Comparison of ENCODE assay signal across 12 cellular contexts in the genomic region with DNA sequence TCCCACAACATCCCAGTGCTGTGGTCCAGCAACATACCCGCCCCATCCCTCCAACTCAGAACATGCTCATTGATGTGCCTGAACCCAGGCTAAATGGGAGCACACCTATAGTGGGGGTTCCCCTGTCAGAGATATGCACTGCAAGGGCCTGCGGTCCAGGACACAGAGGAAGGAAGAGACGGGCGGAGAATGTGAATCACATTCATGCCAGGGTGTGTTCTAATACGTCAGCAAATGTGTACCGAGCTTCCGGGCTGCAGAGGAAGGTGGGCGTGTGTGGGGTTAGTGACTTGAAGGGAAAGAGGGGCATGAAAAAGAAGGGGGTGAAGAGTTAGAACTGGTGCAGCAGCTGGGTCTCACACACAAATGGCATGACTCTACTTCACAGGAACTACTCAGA.
DNase-seq lines count a peak whose midpoint lies in the region; ATAC-seq lines count a peak whose summit lies in the region.
"Had no signal": no experiment of that assay in that cellular context is flagged by ENCODE, and none has a peak within 500 bp of the region (broad histone marks: within the 10 kb centered on the region; RNA-seq: fewer than 3 reads in every experiment).

No MANE protein-coding gene starts in this region.

- DNase-seq in T-helper 2 cell (peak in 3 of 5 experiments; percentile 34 to 60 (median 48)), NCI-H82 treated with DMSO at 0.1 percent for 48 hours (lab: John Stamatoyannopoulos, UW; ENCODE audit: unreplicated experiment) (no peak), D341Med (ENCODE audit: low spot score) (no peak), GM19238 (ENCODE audit: insufficient read length, low spot score) (no peak), amygdala (lab: John Stamatoyannopoulos, UW) (no peak)
- DNase-seq in activated CD8-positive, alpha-beta memory T cell treated with anti-CD3 and anti-CD28 coated beads, Interleukin-2, amount 50 U/mL, for 24 hours (ENCODE audit: extremely low read depth) = peak; percentile 41
- DNase-seq in stimulated activated CD8-positive, alpha-beta memory T cell treated with anti-CD3 and anti-CD28 coated beads, Interleukin-15, amount 100 ng/mL, for 24 hours (ENCODE audit: low read depth) = peak; percentile 17
- DNase-seq: DMS53, HCEC 1CT, NCI-H2029, RPMI8226 had no signal

- peak; percentile 62 for ATAC-seq in esophagus mucosa

Comparison
In these comparisons a context has a peak if more than half of its experiments do, and no peak if none do; other contexts are left out.
1. DNase-seq: peak in T-helper 2 cell (3 of 5), activated CD8-positive, alpha-beta memory T cell treated with anti-CD3 and anti-CD28 coated beads, Interleukin-2, amount 50 U/mL, for 24 hours (single experiment) and stimulated activated CD8-positive, alpha-beta memory T cell treated with anti-CD3 and anti-CD28 coated beads, Interleukin-15, amount 100 ng/mL, for 24 hours (single experiment); none in NCI-H82 treated with DMSO at 0.1 percent for 48 hours (single experiment), D341Med (single experiment), GM19238 (single experiment) and amygdala (0 of 56).